In the genomic region with DNA sequence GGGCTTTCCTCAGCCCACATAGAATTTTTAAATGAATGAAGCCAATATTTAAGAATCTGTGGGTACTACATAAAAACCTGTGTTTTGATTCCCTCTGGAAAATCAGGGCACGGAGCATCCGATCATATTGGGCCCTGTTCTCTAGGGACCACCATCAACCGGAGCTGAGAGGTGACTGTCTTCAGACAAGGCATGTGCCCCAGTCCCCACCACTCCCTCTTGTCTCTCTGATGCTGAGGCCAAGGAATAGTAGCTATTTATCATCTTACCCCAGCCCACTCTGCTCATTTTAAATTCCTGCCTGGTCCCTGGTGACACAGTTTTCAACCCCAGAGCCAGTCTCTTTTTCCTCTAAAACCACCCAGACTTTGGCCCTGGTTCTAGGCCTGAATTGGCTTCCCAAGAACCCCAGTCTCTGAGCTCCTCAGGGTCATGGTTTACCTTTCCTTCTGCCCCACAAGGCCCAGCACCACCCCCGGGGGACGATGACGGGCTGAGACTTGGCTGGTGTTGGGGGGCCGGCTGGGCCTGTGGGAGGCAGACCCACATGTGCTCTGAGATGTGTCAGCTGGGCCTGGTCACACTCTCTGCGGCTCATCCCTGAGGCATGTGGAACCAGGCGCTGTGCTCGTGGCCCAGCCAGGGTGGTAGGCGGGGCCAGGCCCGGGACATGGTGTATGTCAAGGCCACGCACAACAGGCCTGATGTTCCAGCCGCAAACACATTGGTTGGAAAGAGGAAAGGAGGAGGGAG, we compare ENCODE assay signal across 12 cellular contexts.
DNase-seq lines count a peak whose midpoint lies in the region; ATAC-seq and TF ChIP-seq lines count a peak whose summit lies in the region.
"Had no signal": no experiment of that assay in that cellular context is flagged by ENCODE, and none has a peak within 500 bp of the region (broad histone marks: within the 10 kb centered on the region; RNA-seq: fewer than 3 reads in every experiment).

No MANE protein-coding gene starts in this region.

- H3K27me3 ChIP-seq in gastroesophageal sphincter (no peaks in the 10 kb centered on the region), osteoblast (ENCODE audit: insufficient read depth, low read length) (no peaks in the 10 kb centered on the region)

- H3K36me3 Mint-ChIP-seq in WTC11, result no peaks in the 10 kb centered on the region

- H3K4me1 Mint-ChIP-seq in WTC11, result peaks cover 38% of the 10 kb centered on the region
- H3K4me1 Mint-ChIP-seq: B cell had no signal

- H3K27me3 Mint-ChIP-seq in WTC11 (ENCODE audit: low read depth), result no peaks in the 10 kb centered on the region; the same call in 1 of the 2 replicates

- no peak overlapping the region for H3K4me3 ChIP-seq in AG04449 (ENCODE audit: low read depth, low read length)
- H3K4me3 ChIP-seq in gastroesophageal sphincter, result no peak overlapping the region
- H3K4me3 ChIP-seq in osteoblast (ENCODE audit: insufficient read depth, low read length), result peak overlapping the region; percentile 4

- 65% methylated on average over 5 of the region's 14 CpGs; no CpG with 5 or more reads in 1 of the 2 donors for WGBS in gastroesophageal sphincter (ENCODE audit: low coverage in 1 of 2), 2 donors

- H3K36me3 ChIP-seq in gastroesophageal sphincter (no peaks in the 10 kb centered on the region), osteoblast (ENCODE audit: insufficient read depth, low read length) (no peaks in the 10 kb centered on the region)

- POLR2A ChIA-PET in AG04449 (lab: Yijun Ruan, JAX), result interaction anchor here (1.2 to 2.0 kb wide), 5 partner anchors 12 to 114 kb away, joined by 4 to 13 read pairs (median 5); a partner anchor contains a TSS
- POLR2A ChIA-PET in WTC11 (lab: Charles Lee), result no interaction called here

- TF ChIP-seq EP300 in gastroesophageal sphincter (IDR thresholded peaks at IDR 0.05), result peak; percentile 70

- peaks cover 0 to 6% (median 0%) of the 10 kb centered on the region in 3 donors for H3K9me3 ChIP-seq in gastroesophageal sphincter
- H3K9me3 ChIP-seq in osteoblast (ENCODE audit: low read depth, low read length), result no peaks in the 10 kb centered on the region

- H4K20me1 ChIP-seq in osteoblast (ENCODE audit: insufficient read depth, low read length), result no peaks in the 10 kb centered on the region

- no peaks in the 10 kb centered on the region for H3K9me3 Mint-ChIP-seq in WTC11

- TF ChIP-seq POLR2A in gastroesophageal sphincter (IDR thresholded peaks at IDR 0.05), result peak in 1 of 2 donors; percentile 28

- H3K4me3 Mint-ChIP-seq in WTC11, result no peak overlapping the region
- H3K4me3 Mint-ChIP-seq: B cell had no signal

- no peak overlapping the region for H3K27ac Mint-ChIP-seq in WTC11
- H3K27ac Mint-ChIP-seq: B cell had no signal

- peak; percentile 89 for DNase-seq in AG04449 (ENCODE audit: low read depth, low spot score)
- DNase-seq in WTC11 (ENCODE audit: low spot score), result no peak
- peak; percentile 97 for DNase-seq in osteoblast (ENCODE audit: insufficient read length, low spot score, missing footprints)
- DNase-seq in UCSD-AML1 (lab: John Stamatoyannopoulos, UW; ENCODE audit: unreplicated experiment), result no peak
- DNase-seq in DMS79 (lab: John Stamatoyannopoulos, UW), result no peak
- DNase-seq: dermis blood vessel endothelial cell, NCI-H1930 had no signal

- peaks cover 0 to 76% (median 42%) of the 10 kb centered on the region in 3 donors for H3K4me1 ChIP-seq in gastroesophageal sphincter
- peaks cover 68% of the 10 kb centered on the region for H3K4me1 ChIP-seq in osteoblast (ENCODE audit: insufficient read depth, low read length)

- CTCF ChIA-PET in AG04449 (lab: Yijun Ruan, JAX), result interaction anchor here (0.7 to 1.5 kb wide), 6 partner anchors 9 to 115 kb away, joined by 3 to 4 read pairs (median 3); a partner anchor contains a TSS
- CTCF ChIA-PET in WTC11 (lab: Charles Lee), result no interaction called here

- TF ChIP-seq CTCF in AG04449 (IDR thresholded peaks at IDR 0.05; ENCODE audit: insufficient read depth, low read length, missing control alignments) (no peak), WTC11 (IDR thresholded peaks at IDR 0.05) (no peak), gastroesophageal sphincter (IDR thresholded peaks at IDR 0.05) (no peak), osteoblast (IDR thresholded peaks at IDR 0.05; ENCODE audit: extremely low read depth, low read depth, low read length) (no peak)

- H3K27ac ChIP-seq in gastroesophageal sphincter (peak overlapping the region; percentile 84 to 90 (median 88)), osteoblast (ENCODE audit: low read depth, low read length) (peak overlapping the region; percentile 100)
- H3K27ac ChIP-seq: VCaP had no signal

- ATAC-seq in WTC11 (no peak), gastroesophageal sphincter (peak; percentile 81), HG03135 (IDR thresholded peaks at IDR 0.05; ENCODE audit: unreplicated experiment) (no peak), HG02938 (IDR thresholded peaks at IDR 0.05; ENCODE audit: unreplicated experiment) (no peak)

- H3K79me2 ChIP-seq in osteoblast (ENCODE audit: insufficient read depth, low read length), result no peaks in the 10 kb centered on the region

- peak overlapping the region; percentile 1 for H2AFZ ChIP-seq in osteoblast (ENCODE audit: low read length)

- peak overlapping the region; percentile 39 for H3K4me2 ChIP-seq in osteoblast (ENCODE audit: insufficient read depth, low read length)

TF ChIP-seq in WTC11, 78 proteins besides CTCF, POLR2A, EP300 and RAD21:
- TF ChIP-seq JUN (CRISPR knock-in tag; IDR thresholded peaks at IDR 0.05), result no peak
- TF ChIP-seq, protein P1, sequence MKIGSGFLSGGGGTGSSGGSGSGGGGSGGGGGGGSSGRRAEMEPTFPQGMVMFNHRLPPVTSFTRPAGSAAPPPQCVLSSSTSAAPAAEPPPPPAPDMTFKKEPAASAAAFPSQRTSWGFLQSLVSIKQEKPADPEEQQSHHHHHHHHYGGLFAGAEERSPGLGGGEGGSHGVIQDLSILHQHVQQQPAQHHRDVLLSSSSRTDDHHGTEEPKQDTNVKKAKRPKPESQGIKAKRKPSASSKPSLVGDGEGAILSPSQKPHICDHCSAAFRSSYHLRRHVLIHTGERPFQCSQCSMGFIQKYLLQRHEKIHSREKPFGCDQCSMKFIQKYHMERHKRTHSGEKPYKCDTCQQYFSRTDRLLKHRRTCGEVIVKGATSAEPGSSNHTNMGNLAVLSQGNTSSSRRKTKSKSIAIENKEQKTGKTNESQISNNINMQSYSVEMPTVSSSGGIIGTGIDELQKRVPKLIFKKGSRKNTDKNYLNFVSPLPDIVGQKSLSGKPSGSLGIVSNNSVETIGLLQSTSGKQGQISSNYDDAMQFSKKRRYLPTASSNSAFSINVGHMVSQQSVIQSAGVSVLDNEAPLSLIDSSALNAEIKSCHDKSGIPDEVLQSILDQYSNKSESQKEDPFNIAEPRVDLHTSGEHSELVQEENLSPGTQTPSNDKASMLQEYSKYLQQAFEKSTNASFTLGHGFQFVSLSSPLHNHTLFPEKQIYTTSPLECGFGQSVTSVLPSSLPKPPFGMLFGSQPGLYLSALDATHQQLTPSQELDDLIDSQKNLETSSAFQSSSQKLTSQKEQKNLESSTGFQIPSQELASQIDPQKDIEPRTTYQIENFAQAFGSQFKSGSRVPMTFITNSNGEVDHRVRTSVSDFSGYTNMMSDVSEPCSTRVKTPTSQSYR (CRISPR knock-in tag; IDR thresholded peaks at IDR 0.05), result no peak
- peak; percentile 91 for TF ChIP-seq GABPB1 (CRISPR knock-in tag; IDR thresholded peaks at IDR 0.05)
- TF ChIP-seq CBFB (CRISPR knock-in tag; IDR thresholded peaks at IDR 0.05; ENCODE audit: low read depth), result no peak
- TF ChIP-seq NR2C2 (CRISPR knock-in tag; IDR thresholded peaks at IDR 0.05), result no peak

Comparison
In these comparisons a context has a peak if more than half of its experiments do, and no peak if none do; other contexts are left out.
1. DNase-seq: peak in AG04449 (single experiment) and osteoblast (single experiment); none in WTC11 (single experiment), UCSD-AML1 (single experiment) and DMS79 (single experiment).